In the genomic region with DNA sequence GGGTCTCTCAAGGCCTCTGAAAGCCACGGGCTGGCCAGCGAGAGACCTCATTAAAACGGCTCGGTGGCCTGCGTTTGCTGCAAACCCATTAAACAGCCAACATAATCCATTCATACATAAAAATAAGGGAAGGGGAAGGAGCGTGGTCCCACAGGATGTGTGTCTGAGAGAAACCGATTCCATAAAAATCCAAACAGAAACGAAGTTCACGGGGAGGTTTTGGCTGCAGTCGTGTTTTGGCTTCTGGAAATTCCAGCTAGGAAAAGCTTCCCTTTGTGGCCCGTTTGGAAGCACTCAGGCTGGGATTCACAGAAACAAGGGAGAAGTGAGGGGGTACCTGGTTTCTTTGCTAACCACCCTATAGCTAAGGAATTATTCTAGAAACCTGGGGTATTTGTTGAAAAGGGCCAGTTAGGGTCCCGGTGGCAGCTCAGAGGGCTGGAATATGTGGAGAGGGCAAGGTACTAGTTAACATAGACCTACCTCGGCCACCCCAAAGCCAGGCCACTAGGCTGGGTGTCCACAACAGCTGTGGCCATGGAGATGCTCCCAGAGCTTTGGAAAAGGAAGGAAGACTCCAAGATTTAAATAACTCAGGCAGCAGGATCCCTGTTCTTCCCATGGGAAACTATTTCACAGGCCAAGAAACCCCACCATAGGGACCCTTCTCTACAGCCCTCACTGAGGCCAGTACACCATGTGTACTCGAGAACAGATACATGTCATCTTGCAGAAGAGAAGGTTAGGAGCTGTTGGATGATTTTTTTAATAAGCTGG, we compare ENCODE assay signal across 18 cellular contexts.
DNase-seq lines count a peak whose midpoint lies in the region; ATAC-seq and TF ChIP-seq lines count a peak whose summit lies in the region.
"Had no signal": no experiment of that assay in that cellular context is flagged by ENCODE, and none has a peak within 500 bp of the region (broad histone marks: within the 10 kb centered on the region; RNA-seq: fewer than 3 reads in every experiment).

No MANE protein-coding gene starts in this region.

- peaks cover 4% of the 10 kb centered on the region for H3K4me1 Mint-ChIP-seq in neural progenitor cell
- no peaks in the 10 kb centered on the region for H3K4me1 Mint-ChIP-seq in activated CD4-positive, alpha-beta T cell treated with anti-CD3 and anti-CD28 coated beads for 36 hours
- H3K4me1 Mint-ChIP-seq: CD4-positive, alpha-beta memory T cell had no signal

- WGBS in right cardiac atrium: 38% methylated on average over 14 of the region's 14 CpGs

- no peak overlapping the region for H2AFZ ChIP-seq in neural progenitor cell (replicated peaks)

- no peak for ATAC-seq in right cardiac atrium
- no peak for ATAC-seq in activated CD4-positive, alpha-beta T cell treated with anti-CD3 and anti-CD28 coated beads for 36 hours
- ATAC-seq: HCT116 had no signal

- H3K9me3 ChIP-seq in right cardiac atrium (ENCODE audit: control insufficient read depth, low read length) (no peaks in the 10 kb centered on the region), neural progenitor cell (ENCODE audit: low read depth) (no peaks in the 10 kb centered on the region), subcutaneous abdominal adipose tissue (ENCODE audit: control insufficient read depth in 5 of 5, low read length in 5 of 5) (no peaks in the 10 kb centered on the region)
- H3K9me3 ChIP-seq: Peyer's patch had no signal

- no peaks in the 10 kb centered on the region for H3K9me3 Mint-ChIP-seq in neural progenitor cell
- H3K9me3 Mint-ChIP-seq in activated CD4-positive, alpha-beta T cell treated with anti-CD3 and anti-CD28 coated beads for 36 hours (ENCODE audit: low read depth): no peaks in the 10 kb centered on the region

- H3K4me1 ChIP-seq in right cardiac atrium (ENCODE audit: control insufficient read depth, insufficient read depth, low read length) (peaks cover 7% of the 10 kb centered on the region), neural progenitor cell (peaks cover 1% of the 10 kb centered on the region), subcutaneous abdominal adipose tissue (ENCODE audit: control insufficient read depth in 5 of 5, insufficient read depth in 5 of 5, low read length in 5 of 5) (peaks cover 0 to 18% (median 11%) of the 10 kb centered on the region in 5 donors)
- H3K4me1 ChIP-seq: Peyer's patch had no signal

- H3K4me2 ChIP-seq in neural progenitor cell: no peak overlapping the region

- H3K36me3 ChIP-seq in neural progenitor cell (no peaks in the 10 kb centered on the region), subcutaneous abdominal adipose tissue (ENCODE audit: control insufficient read depth in 5 of 5, insufficient read depth in 5 of 5, low read length in 5 of 5) (no peaks in the 10 kb centered on the region)
- H3K36me3 ChIP-seq: Peyer's patch had no signal

- POLR2A ChIA-PET in activated CD4-positive, alpha-beta T cell treated with anti-CD3 and anti-CD28 coated beads for 36 hours (lab: Charles Lee): no interaction called here

- H3K4me3 ChIP-seq in dorsolateral prefrontal cortex (no peak overlapping the region), right cardiac atrium (ENCODE audit: low read length) (no peak overlapping the region), neural progenitor cell (no peak overlapping the region), subcutaneous abdominal adipose tissue (ENCODE audit: low read depth in 1 of 5, low read length in 5 of 5) (no peak overlapping the region)
- H3K4me3 ChIP-seq: Peyer's patch had no signal

- H3K36me3 Mint-ChIP-seq in neural progenitor cell: no peaks in the 10 kb centered on the region
- no peaks in the 10 kb centered on the region for H3K36me3 Mint-ChIP-seq in activated CD4-positive, alpha-beta T cell treated with anti-CD3 and anti-CD28 coated beads for 36 hours (ENCODE audit: low read depth)
- H3K36me3 Mint-ChIP-seq: CD4-positive, alpha-beta memory T cell had no signal

- intact Hi-C loops in dorsolateral prefrontal cortex (cut with DNase I) (no loop called here), right cardiac atrium (cut with DNase I) (no loop called here)
- intact Hi-C loops in activated CD4-positive, alpha-beta T cell treated with anti-CD3 and anti-CD28 coated beads for 36 hours (cut with DNase I, micrococcal nuclease): no loop called here

- H3K9ac ChIP-seq in neural progenitor cell (no peak overlapping the region), subcutaneous abdominal adipose tissue (ENCODE audit: low read length in 5 of 5) (no peak overlapping the region)

- H4K20me1 ChIP-seq in neural progenitor cell (ENCODE audit: low read depth): no peaks in the 10 kb centered on the region

- no peak overlapping the region for H3K4me3 Mint-ChIP-seq in neural progenitor cell
- H3K4me3 Mint-ChIP-seq in activated CD4-positive, alpha-beta T cell treated with anti-CD3 and anti-CD28 coated beads for 36 hours: no peak overlapping the region
- H3K4me3 Mint-ChIP-seq: CD4-positive, alpha-beta memory T cell had no signal

- H3F3A ChIP-seq in neural progenitor cell (ENCODE audit: low read depth): peaks cover 10% of the 10 kb centered on the region

- no peak for TF ChIP-seq CTCF in dorsolateral prefrontal cortex (IDR thresholded peaks at IDR 0.05 in 54 of 56, conservative IDR thresholded peaks at IDR 0.05 in 2 of 56; ENCODE audit: low read depth in 1 of 56, partially characterized antibody in 56 of 56)
- no peak for TF ChIP-seq CTCF in neural progenitor cell (IDR thresholded peaks at IDR 0.05)

- H3K27me3 ChIP-seq in dorsolateral prefrontal cortex (peaks cover 0 to 77% (median 6%) of the 10 kb centered on the region in 45 donors), right cardiac atrium (ENCODE audit: control insufficient read depth, insufficient read depth) (no peaks in the 10 kb centered on the region), neural progenitor cell (no peaks in the 10 kb centered on the region), subcutaneous abdominal adipose tissue (ENCODE audit: control insufficient read depth in 5 of 5, insufficient read depth in 4 of 5, low read length in 5 of 5) (peaks cover 4 to 13% (median 5%) of the 10 kb centered on the region in 5 donors)
- H3K27me3 ChIP-seq: Peyer's patch had no signal

- no peak for DNase-seq in dorsolateral prefrontal cortex
- no peak for DNase-seq in right cardiac atrium
- no peak for DNase-seq in neural progenitor cell (ENCODE audit: low spot score)
- no peak for DNase-seq in activated CD4-positive, alpha-beta T cell treated with anti-CD3 and anti-CD28 coated beads for 1 hour
- no peak for DNase-seq in DMS 273 treated with DMSO at 0.1 percent for 48 hours (lab: John Stamatoyannopoulos, UW)
- no peak for DNase-seq in activated CD4-positive, alpha-beta T cell treated with anti-CD3 and anti-CD28 coated beads for 36 hours
- no peak for DNase-seq in globus pallidus (ENCODE audit: low spot score)
- DNase-seq: Calu3; CD4-positive, alpha-beta memory T cell; NCI-H1105 treated with DMSO at 0.1 percent for 48 hours; NCI-H1694 treated with DMSO at 0.1 percent for 48 hours; NCI-H226; NCI-H524 treated with DMSO at 0.1 percent for 48 hours; Peyer's patch; SHP77 had no signal

- peak overlapping the region; percentile 51 for H3K27ac Mint-ChIP-seq in neural progenitor cell
- H3K27ac Mint-ChIP-seq in activated CD4-positive, alpha-beta T cell treated with anti-CD3 and anti-CD28 coated beads for 36 hours: no peak overlapping the region
- H3K27ac Mint-ChIP-seq: CD4-positive, alpha-beta memory T cell had no signal

- H3K27me3 Mint-ChIP-seq in neural progenitor cell (ENCODE audit: insufficient read depth, low read depth): peaks cover 9% of the 10 kb centered on the region
- no peaks in the 10 kb centered on the region for H3K27me3 Mint-ChIP-seq in activated CD4-positive, alpha-beta T cell treated with anti-CD3 and anti-CD28 coated beads for 36 hours
- H3K27me3 Mint-ChIP-seq: CD4-positive, alpha-beta memory T cell had no signal

- CTCF ChIA-PET in activated CD4-positive, alpha-beta T cell treated with anti-CD3 and anti-CD28 coated beads for 36 hours (lab: Charles Lee): no interaction called here

- H3K79me2 ChIP-seq in neural progenitor cell (ENCODE audit: low read depth): no peaks in the 10 kb centered on the region

- H3K27ac ChIP-seq in dorsolateral prefrontal cortex (peak overlapping the region in 35 of 59 donors; percentile 3 to 75 (median 44)), right cardiac atrium (ENCODE audit: low read length) (peak overlapping the region; percentile 83), neural progenitor cell (no peak overlapping the region), subcutaneous abdominal adipose tissue (ENCODE audit: low read depth, low read length) (peak overlapping the region; percentile 37)
- H3K27ac ChIP-seq: HL-60, Peyer's patch had no signal
